In genomic region chr5:142979636-142980035, GRCh38 we compare ENCODE assay signal across 19 cellular contexts.
DNase-seq lines count a peak whose midpoint lies in the region; ATAC-seq and TF ChIP-seq lines count a peak whose summit lies in the region.
"Had no signal": no experiment of that assay in that cellular context is flagged by ENCODE, and none has a peak within 500 bp of the region (broad histone marks: within the 10 kb centered on the region; RNA-seq: fewer than 3 reads in every experiment).

No MANE protein-coding gene starts in this region.

- no peak overlapping the region for H2AFZ ChIP-seq in HCT116 (ENCODE audit: low read depth, low read length, poor library complexity, severe bottlenecking)
- no peak overlapping the region for H2AFZ ChIP-seq in OCI-LY7 (ENCODE audit: low read length)

- BruUV-seq in HCT116 (replicated peaks; lab: Mats Ljungman, UMichigan) (no TSS peak), OCI-LY7 (replicated peaks; lab: Mats Ljungman, UMichigan) (no TSS peak)

- DNase-seq in CD4-positive, alpha-beta memory T cell: no peak
- DNase-seq in HCT116 (ENCODE audit: low read depth, low spot score) (no peak), lung microvascular endothelial cell (ENCODE audit: low read depth in 2 of 2) (peak; percentile 47 to 61), OCI-LY7 (ENCODE audit: low spot score) (no peak), NCI-H2029 (lab: John Stamatoyannopoulos, UW) (no peak), SIG-M5 (lab: John Stamatoyannopoulos, UW) (no peak)
- no peak for DNase-seq in central memory CD8-positive, alpha-beta T cell (ENCODE audit: low spot score in 2 of 2)
- no peak for DNase-seq in effector CD4-positive, alpha-beta T cell
- DNase-seq: activated CD4-positive, CD25-positive, alpha-beta regulatory T cell treated with anti-CD3 and anti-CD28 coated beads, Interleukin-2, amount 50 U/mL, for 72 hours; activated CD8-positive, alpha-beta memory T cell treated with anti-CD3 and anti-CD28 coated beads, Interleukin-2, amount 50 U/mL, for 48 hours; AML-193; cortex of kidney; DND-41; heart right ventricle; NCI-H510A; stimulated activated CD4-positive, alpha-beta T cell treated with anti-CD3 and anti-CD28 coated beads, Interleukin-12 subunit alpha, Interleukin-12 subunit beta, amount 100 ng/mL, for 4 hours; stimulated activated naive CD4-positive, alpha-beta T cell treated with Interleukin-2 at 50 U/mL for 16 hours; T-cell had no signal

- peak overlapping the region; percentile 5; the same call in 1 of the 2 replicates for H3K4me2 ChIP-seq in HCT116 (ENCODE audit: low read length)
- no peak overlapping the region for H3K4me2 ChIP-seq in OCI-LY7 (ENCODE audit: low read length)

- intact Hi-C loops in CD4-positive, alpha-beta memory T cell (cut with micrococcal nuclease): no loop called here
- intact Hi-C loops in HCT116 (cut with micrococcal nuclease) (no loop called here), OCI-LY7 (cut with micrococcal nuclease; ENCODE audit: unreplicated experiment) (no loop called here)

- no peaks in the 10 kb centered on the region for H4K20me1 ChIP-seq in HCT116 (ENCODE audit: insufficient read depth)
- H4K20me1 ChIP-seq in OCI-LY7 (ENCODE audit: insufficient read depth, low read length): no peaks in the 10 kb centered on the region

- H3K36me3 Mint-ChIP-seq in CD4-positive, alpha-beta memory T cell: peaks cover 0 to 4% of the 10 kb centered on the region in 2 donors
- peaks cover 11% of the 10 kb centered on the region for H3K36me3 Mint-ChIP-seq in central memory CD8-positive, alpha-beta T cell (ENCODE audit: insufficient read depth)

- RAD21 ChIA-PET in HCT116 (lab: Charles Lee; ENCODE audit: low non-redundant PET in 1 of 2, low total read pairs in 2 of 2, uncharacterized antibody in 2 of 2, unreplicated experiment in 2 of 2): no interaction called here

- H3K9me3 Mint-ChIP-seq in CD4-positive, alpha-beta memory T cell: peaks cover 0 to 2% (median 0%) of the 10 kb centered on the region in 8 donors
- peaks cover 4% of the 10 kb centered on the region for H3K9me3 Mint-ChIP-seq in central memory CD8-positive, alpha-beta T cell
- H3K9me3 Mint-ChIP-seq: T-cell had no signal

- H3K27me3 ChIP-seq in CD4-positive, alpha-beta memory T cell (ENCODE audit: insufficient read depth, low read length): no peaks in the 10 kb centered on the region
- no peaks in the 10 kb centered on the region for H3K27me3 ChIP-seq in HCT116 (ENCODE audit: insufficient read depth, low read length)
- H3K27me3 ChIP-seq: ascending aorta, heart right ventricle had no signal

- peak overlapping the region in 2 of 8 donors; percentile 2 to 23 for H3K4me3 Mint-ChIP-seq in CD4-positive, alpha-beta memory T cell
- H3K4me3 Mint-ChIP-seq in central memory CD8-positive, alpha-beta T cell: no peak overlapping the region
- H3K4me3 Mint-ChIP-seq: T-cell had no signal

- CTCF ChIA-PET in CD4-positive, alpha-beta memory T cell (lab: Charles Lee; ENCODE audit: partially characterized antibody): interaction anchor here (1.6 kb wide), 1 partner anchor 23 kb away, joined by 9 read pairs; no protein-coding TSS in a partner anchor
- CTCF ChIA-PET in HCT116 (lab: Charles Lee) (no interaction called here), OCI-LY7 (lab: Charles Lee; ENCODE audit: unreplicated experiment) (no interaction called here)

- peak overlapping the region in 5 of 7 donors; percentile 19 to 91 (median 69) for H3K27ac Mint-ChIP-seq in CD4-positive, alpha-beta memory T cell
- H3K27ac Mint-ChIP-seq in central memory CD8-positive, alpha-beta T cell (ENCODE audit: low read depth): peak overlapping the region; percentile 85

- TF ChIP-seq RAD21 in HCT116 (IDR thresholded peaks at IDR 0.05; ENCODE audit: low read depth): no peak

- H3K79me2 ChIP-seq in HCT116 (ENCODE audit: insufficient read depth, low read length): no peaks in the 10 kb centered on the region
- no peaks in the 10 kb centered on the region for H3K79me2 ChIP-seq in OCI-LY7 (ENCODE audit: insufficient read depth, low read depth, low read length)

- TF ChIP-seq POLR2A in HCT116 (IDR thresholded peaks at IDR 0.05; ENCODE audit: borderline replicate concordance, extremely low read depth, insufficient read depth, insufficient read length): no peak

- no peak overlapping the region for H3K9ac ChIP-seq in HCT116 (ENCODE audit: low read length)

- H3K27me3 Mint-ChIP-seq in CD4-positive, alpha-beta memory T cell: no peaks in the 10 kb centered on the region
- no peaks in the 10 kb centered on the region for H3K27me3 Mint-ChIP-seq in central memory CD8-positive, alpha-beta T cell
- H3K27me3 Mint-ChIP-seq: T-cell had no signal

- no peak overlapping the region for H3K4me3 ChIP-seq in CD4-positive, alpha-beta memory T cell (ENCODE audit: low read length in 2 of 2)
- no peak overlapping the region for H3K4me3 ChIP-seq in HCT116 (replicated peaks in 1 of 2; ENCODE audit: low read depth in 1 of 2, low read length in 2 of 2)
- H3K4me3 ChIP-seq in OCI-LY7 (ENCODE audit: low read depth, low read length, poor library complexity, severe bottlenecking): no peak overlapping the region
- H3K4me3 ChIP-seq: ascending aorta, heart right ventricle had no signal

- no peaks in the 10 kb centered on the region for H3K36me3 ChIP-seq in CD4-positive, alpha-beta memory T cell (ENCODE audit: insufficient read depth, low read length)
- no peaks in the 10 kb centered on the region for H3K36me3 ChIP-seq in HCT116 (ENCODE audit: control insufficient read depth in 1 of 2, insufficient read depth in 2 of 2, low read length in 2 of 2)
- no peaks in the 10 kb centered on the region for H3K36me3 ChIP-seq in OCI-LY7 (ENCODE audit: insufficient read depth, low read length)
- H3K36me3 ChIP-seq: ascending aorta, heart right ventricle had no signal

- H3K9me2 ChIP-seq in HCT116 (ENCODE audit: insufficient read depth) (no peaks in the 10 kb centered on the region), OCI-LY7 (ENCODE audit: insufficient read depth, low read length) (no peaks in the 10 kb centered on the region; the same call in 1 of the 2 replicates)

- no peak overlapping the region for H3K27ac ChIP-seq in CD4-positive, alpha-beta memory T cell (ENCODE audit: low read depth, low read length)
- H3K27ac ChIP-seq in HCT116 (ENCODE audit: low read depth, low read length) (no peak overlapping the region), OCI-LY7 (ENCODE audit: low read depth, low read length, poor library complexity, severe bottlenecking) (no peak overlapping the region)
- H3K27ac ChIP-seq: ascending aorta had no signal

- TF ChIP-seq CTCF in HCT116 (IDR thresholded peaks at IDR 0.05 in 2 of 3, conservative IDR thresholded peaks at IDR 0.05 in 1 of 3; ENCODE audit: borderline replicate concordance in 1 of 3, insufficient read depth in 1 of 3, low read depth in 2 of 3, low read length in 2 of 3): no peak
- TF ChIP-seq CTCF in OCI-LY7 (conservative IDR thresholded peaks at IDR 0.05; ENCODE audit: low read length): no peak

- ATAC-seq in HCT116: no peak
- ATAC-seq in central memory CD8-positive, alpha-beta T cell (replicated peaks; ENCODE audit: extremely low read depth, poor library complexity, severe bottlenecking): no peak
- ATAC-seq: heart right ventricle, T-cell had no signal

- POLR2A ChIA-PET in CD4-positive, alpha-beta memory T cell (lab: Charles Lee; ENCODE audit: partially characterized antibody): interaction anchor here (1.4 to 10.6 kb wide), 3 partner anchors 19 to 242 kb away, joined by 4 to 112 read pairs (median 5); no protein-coding TSS in a partner anchor
- POLR2A ChIA-PET in HCT116 (lab: Charles Lee): no interaction called here
- POLR2A ChIA-PET in OCI-LY7 (lab: Charles Lee): no interaction called here

- peaks cover 46 to 93% (median 66%) of the 10 kb centered on the region in 4 donors for H3K4me1 Mint-ChIP-seq in CD4-positive, alpha-beta memory T cell
- peaks cover 91% of the 10 kb centered on the region for H3K4me1 Mint-ChIP-seq in central memory CD8-positive, alpha-beta T cell

- peaks cover 67% of the 10 kb centered on the region for H3K4me1 ChIP-seq in CD4-positive, alpha-beta memory T cell (ENCODE audit: insufficient read depth, low read length)
- H3K4me1 ChIP-seq in HCT116 (ENCODE audit: control insufficient read depth in 1 of 2, insufficient read depth in 2 of 2, low read length in 2 of 2) (peaks cover 58 to 64% of the 10 kb centered on the region in 2 experiments), OCI-LY7 (ENCODE audit: insufficient read depth, low read length, poor library complexity, severe bottlenecking) (no peaks in the 10 kb centered on the region)

- H3K9me3 ChIP-seq in CD4-positive, alpha-beta memory T cell (ENCODE audit: control insufficient read depth in 1 of 2, low read length in 2 of 2): no peaks in the 10 kb centered on the region
- H3K9me3 ChIP-seq in HCT116 (ENCODE audit: control insufficient read depth in 1 of 2, insufficient read depth in 1 of 2, low read depth in 1 of 2, low read length in 2 of 2) (no peaks in the 10 kb centered on the region), OCI-LY7 (ENCODE audit: low read length) (no peaks in the 10 kb centered on the region)
- H3K9me3 ChIP-seq: ascending aorta, heart right ventricle had no signal

TF ChIP-seq in HCT116, 20 proteins besides CTCF, POLR2A, EP300 and RAD21:
- TF ChIP-seq CEBPB (IDR thresholded peaks at IDR 0.05; ENCODE audit: low read depth): no peak
- 0 out of 2 replicates have a peak, but pooled peaks have one; percentile 19 for TF ChIP-seq ELF1 (IDR thresholded peaks at IDR 0.05; ENCODE audit: borderline replicate concordance, low read depth)
- no peak for TF ChIP-seq EZH2 (IDR thresholded peaks at IDR 0.05)
- no peak for TF ChIP-seq JUND (IDR thresholded peaks at IDR 0.05)
- TF ChIP-seq ZNF274 (IDR thresholded peaks at IDR 0.05; ENCODE audit: low read depth, low read length): no peak
- no peak for TF ChIP-seq POLR2AphosphoS5 (IDR thresholded peaks at IDR 0.05; ENCODE audit: low read depth, low read length)
TF ChIP-seq in HCT116: peak in this region for 1.

Comparison
In these comparisons a context has a peak if more than half of its experiments do, and no peak if none do; other contexts are left out.
1. DNase-seq: peak in lung microvascular endothelial cell (2 of 2); none in CD4-positive, alpha-beta memory T cell (0 of 5), HCT116 (single experiment), central memory CD8-positive, alpha-beta T cell (0 of 2), OCI-LY7 (single experiment), NCI-H2029 (single experiment), effector CD4-positive, alpha-beta T cell (single experiment) and SIG-M5 (single experiment).